8 cellular contexts compared by ENCODE assay signal in genomic region chr22:36330655-36331305, GRCh38. TPM values are rescaled to one million over a fixed set of nuclear protein-coding genes. Genes with fewer than 3 reads are reported as not detected.
DNase-seq lines count a peak whose midpoint lies in the region; ATAC-seq, FAIRE-seq and TF ChIP-seq lines count a peak whose summit lies in the region.

No MANE protein-coding gene starts in this region.

- H3K4me2 ChIP-seq in MM.1S (ENCODE audit: low read depth, low read length), result peak overlapping the region; percentile 91

- H3K9me2 ChIP-seq in MM.1S (replicated peaks; ENCODE audit: insufficient read depth, low read length), result no peaks in the 10 kb centered on the region

- H3K9ac ChIP-seq in MM.1S (ENCODE audit: low read length), result peak overlapping the region; percentile 69

- H3K27ac ChIP-seq in CD4-positive, CD25-positive, alpha-beta regulatory T cell (ENCODE audit: insufficient read depth, low read length, poor library complexity, severe bottlenecking), result peak overlapping the region; percentile 93
- peak overlapping the region; percentile 96 for H3K27ac ChIP-seq in MM.1S (ENCODE audit: low read length)

- H2AFZ ChIP-seq in MM.1S (ENCODE audit: low read length), result no peak overlapping the region

- no peaks in the 10 kb centered on the region for H3K9me3 ChIP-seq in CD4-positive, CD25-positive, alpha-beta regulatory T cell (ENCODE audit: control insufficient read depth in 2 of 2, low read length in 2 of 2)
- H3K9me3 ChIP-seq in MM.1S (replicated peaks; ENCODE audit: insufficient read depth, low read length), result no peaks in the 10 kb centered on the region

- H3K36me3 Mint-ChIP-seq in CD4-positive, CD25-positive, alpha-beta regulatory T cell, result peaks cover 57% of the 10 kb centered on the region
- peaks cover 29% of the 10 kb centered on the region for H3K36me3 Mint-ChIP-seq in memory B cell

- no peaks in the 10 kb centered on the region for H4K20me1 ChIP-seq in MM.1S (ENCODE audit: insufficient read depth, low read length)

- H3K4me3 Mint-ChIP-seq in CD4-positive, CD25-positive, alpha-beta regulatory T cell, result peak overlapping the region; percentile 82 to 96 (median 90)
- H3K4me3 Mint-ChIP-seq in memory B cell, result peak overlapping the region; percentile 85

- no peak for ATAC-seq in CD4-positive, CD25-positive, alpha-beta regulatory T cell (ENCODE audit: low read depth in 2 of 2)
- ATAC-seq in memory B cell (ENCODE audit: low read depth) (no peak), GM19023 (IDR thresholded peaks at IDR 0.05; ENCODE audit: unreplicated experiment) (no peak)

- H3F3A ChIP-seq in MM.1S (ENCODE audit: insufficient read depth, low read length), result peaks cover 52% of the 10 kb centered on the region

- no peaks in the 10 kb centered on the region for H3K27me3 ChIP-seq in CD4-positive, CD25-positive, alpha-beta regulatory T cell (ENCODE audit: control insufficient read depth, insufficient read depth, low read length)
- no peaks in the 10 kb centered on the region for H3K27me3 ChIP-seq in MM.1S (replicated peaks; ENCODE audit: insufficient read depth, low read length)

- peaks cover 5% of the 10 kb centered on the region for H3K27me3 Mint-ChIP-seq in CD4-positive, CD25-positive, alpha-beta regulatory T cell
- no peaks in the 10 kb centered on the region for H3K27me3 Mint-ChIP-seq in memory B cell

- peaks cover 75% of the 10 kb centered on the region for H3K4me1 ChIP-seq in CD4-positive, CD25-positive, alpha-beta regulatory T cell (ENCODE audit: control insufficient read depth, insufficient read depth, low read length, poor library complexity, severe bottlenecking)
- H3K4me1 ChIP-seq in MM.1S (ENCODE audit: low read length), result peaks cover 61% of the 10 kb centered on the region

- TF ChIP-seq CTCF in MM.1S (IDR thresholded peaks at IDR 0.05; ENCODE audit: low read length), result no peak
- TF ChIP-seq CTCF in cardiac fibroblast (IDR thresholded peaks at IDR 0.05; ENCODE audit: low read depth, low read length), result no peak

- FAIRE-seq in urothelium cell line (lab: Jason Lieb, UNC), result no peak

- H3K79me2 ChIP-seq in MM.1S (ENCODE audit: low read length), result peaks cover 91% of the 10 kb centered on the region

- in situ Hi-C loops in ACHN (cut with HindIII; ENCODE audit: low pct_ligation_motif_present, low pct_unique_long_range_greater_than_20kb, low sequenced_read_pairs), result no loop called here

- peak overlapping the region; percentile 58 for H3K4me3 ChIP-seq in CD4-positive, CD25-positive, alpha-beta regulatory T cell (ENCODE audit: low read depth, low read length)
- H3K4me3 ChIP-seq in MM.1S (ENCODE audit: low read length), result peak overlapping the region; percentile 23; the same call in 1 of the 2 replicates
- no peak overlapping the region for H3K4me3 ChIP-seq in cardiac fibroblast (replicated peaks in 1 of 2; ENCODE audit: low read depth in 2 of 2, low read length in 2 of 2)

- peak overlapping the region; percentile 94 to 100 (median 99) for H3K27ac Mint-ChIP-seq in CD4-positive, CD25-positive, alpha-beta regulatory T cell
- peak overlapping the region; percentile 96 for H3K27ac Mint-ChIP-seq in memory B cell

- H3K4me1 Mint-ChIP-seq in CD4-positive, CD25-positive, alpha-beta regulatory T cell, result peaks cover 17 to 97% (median 82%) of the 10 kb centered on the region in 4 donors
- H3K4me1 Mint-ChIP-seq in memory B cell, result peaks cover 75% of the 10 kb centered on the region

- DNase-seq in CD4-positive, CD25-positive, alpha-beta regulatory T cell, result peak in 2 of 3 donors; percentile 31 to 41
- DNase-seq in MM.1S, result no peak
- DNase-seq in cardiac fibroblast (ENCODE audit: low read depth in 2 of 2), result peak; percentile 76 to 89
- DNase-seq in memory B cell (ENCODE audit: low spot score in 2 of 2), result no peak
- DNase-seq in NCI-H524 treated with DMSO at 0.1 percent for 48 hours (lab: John Stamatoyannopoulos, UW), result no peak
- DNase-seq in ACHN, result no peak
- DNase-seq in urothelium cell line (ENCODE audit: low spot score), result no peak

- peaks cover 69% of the 10 kb centered on the region for H3K36me3 ChIP-seq in CD4-positive, CD25-positive, alpha-beta regulatory T cell (ENCODE audit: control insufficient read depth, insufficient read depth, low read length)
- peaks cover 25% of the 10 kb centered on the region for H3K36me3 ChIP-seq in MM.1S (replicated peaks; ENCODE audit: insufficient read depth, low read length)

- no peaks in the 10 kb centered on the region for H3K9me3 Mint-ChIP-seq in CD4-positive, CD25-positive, alpha-beta regulatory T cell
- H3K9me3 Mint-ChIP-seq in memory B cell, result no peaks in the 10 kb centered on the region

RNA-seq across cellular contexts. Expression of gene MYH9, which starts 57.0 kb away (rescaled TPM):
- total RNA-seq in CD4-positive, CD25-positive, alpha-beta regulatory T cell, result 1,341 TPM
- 10 to 100 TPM; 80.0 to 98.9 (median 93.4) TPM for polyA plus RNA-seq in CD4-positive, CD25-positive, alpha-beta regulatory T cell

Comparison
In these comparisons a context has a peak if more than half of its experiments do, and no peak if none do; other contexts are left out.
1. DNase-seq: peak in CD4-positive, CD25-positive, alpha-beta regulatory T cell (2 of 3) and cardiac fibroblast (2 of 2); none in MM.1S (single experiment), memory B cell (0 of 2), NCI-H524 treated with DMSO at 0.1 percent for 48 hours (single experiment), ACHN (single experiment) and urothelium cell line (single experiment).
2. H3K4me3 ChIP-seq: peak in CD4-positive, CD25-positive, alpha-beta regulatory T cell (single experiment) and MM.1S (single experiment); none in cardiac fibroblast (0 of 2).